In genomic region chr1:46665983-46666382, GRCh38 we compare ENCODE assay signal across 27 cellular contexts. TPM values are rescaled to one million over a fixed set of nuclear protein-coding genes. Genes with fewer than 3 reads are reported as not detected.
DNase-seq lines count a peak whose midpoint lies in the region; ATAC-seq lines count a peak whose summit lies in the region.
"Had no signal": no experiment of that assay in that cellular context is flagged by ENCODE, and none has a peak within 500 bp of the region (broad histone marks: within the 10 kb centered on the region; RNA-seq: fewer than 3 reads in every experiment).

No MANE protein-coding gene starts in this region.

- H3K9me3 Mint-ChIP-seq in stimulated activated naive CD8-positive, alpha-beta T cell treated with anti-CD3 and anti-CD28 coated beads, Interleukin-15, amount 100 ng/mL, for 72 hours, result no peaks in the 10 kb centered on the region
- no peaks in the 10 kb centered on the region for H3K9me3 Mint-ChIP-seq in activated T-helper 1 cell treated with anti-CD3 and anti-CD28 coated beads, Interleukin-12 subunit alpha, Interleukin-12 subunit beta, Interleukin-2, Interleukin-4 antibody, amounts not matched to agents 30 ng/mL and 10 ng/mL and 1 ng/mL, durations not matched to agents 14 hours and 24 hours and 36 hours
- no peaks in the 10 kb centered on the region for H3K9me3 Mint-ChIP-seq in memory B cell
- H3K9me3 Mint-ChIP-seq: dendritic cell treated with granulocyte-macrophage colony-stimulating factor and Interleukin-4, amounts not matched to agents 40 ng/mL and 50 ng/mL, for 4 days; T-helper 2 cell treated with Interferon-gamma antibody and Interleukin-4, amounts not matched to agents 5 μg/mL and 100 μg/mL, for 36 hours had no signal

- ATAC-seq in stimulated activated naive CD8-positive, alpha-beta T cell treated with anti-CD3 and anti-CD28 coated beads, Interleukin-15, amount 100 ng/mL, for 72 hours, result no peak
- ATAC-seq in stimulated activated naive CD8-positive, alpha-beta T cell treated with anti-CD3 and anti-CD28 coated beads, Interleukin-15, Interleukin-2, amounts not matched to agents 100 U/mL and 50 U/mL, for 24 hours, result no peak
- no peak for ATAC-seq in memory B cell (ENCODE audit: low read depth)
- no peak for ATAC-seq in GM21619 (IDR thresholded peaks at IDR 0.05; ENCODE audit: unreplicated experiment)
- ATAC-seq in GM18511 (IDR thresholded peaks at IDR 0.05; ENCODE audit: unreplicated experiment), result no peak
- ATAC-seq: GM12878, K562 had no signal

- H3K27ac Mint-ChIP-seq in stimulated activated naive CD8-positive, alpha-beta T cell treated with anti-CD3 and anti-CD28 coated beads, Interleukin-15, amount 100 ng/mL, for 72 hours, result no peak overlapping the region
- no peak overlapping the region for H3K27ac Mint-ChIP-seq in activated T-helper 1 cell treated with anti-CD3 and anti-CD28 coated beads, Interleukin-12 subunit alpha, Interleukin-12 subunit beta, Interleukin-2, Interleukin-4 antibody, amounts not matched to agents 30 ng/mL and 10 ng/mL and 1 ng/mL, durations not matched to agents 14 hours and 24 hours and 36 hours
- H3K27ac Mint-ChIP-seq in memory B cell, result peak overlapping the region; percentile 14
- H3K27ac Mint-ChIP-seq: dendritic cell treated with granulocyte-macrophage colony-stimulating factor and Interleukin-4, amounts not matched to agents 40 ng/mL and 50 ng/mL, for 4 days had no signal

- peaks cover 16% of the 10 kb centered on the region for H3K4me1 Mint-ChIP-seq in stimulated activated naive CD8-positive, alpha-beta T cell treated with anti-CD3 and anti-CD28 coated beads, Interleukin-15, amount 100 ng/mL, for 72 hours
- peaks cover 25% of the 10 kb centered on the region for H3K4me1 Mint-ChIP-seq in activated T-helper 1 cell treated with anti-CD3 and anti-CD28 coated beads, Interleukin-12 subunit alpha, Interleukin-12 subunit beta, Interleukin-2, Interleukin-4 antibody, amounts not matched to agents 30 ng/mL and 10 ng/mL and 1 ng/mL, durations not matched to agents 14 hours and 24 hours and 36 hours (ENCODE audit: low read depth)
- H3K4me1 Mint-ChIP-seq in memory B cell, result peaks cover 12% of the 10 kb centered on the region

- peak overlapping the region; percentile 6 to 85 for H3K4me3 Mint-ChIP-seq in stimulated activated naive CD8-positive, alpha-beta T cell treated with anti-CD3 and anti-CD28 coated beads, Interleukin-15, amount 100 ng/mL, for 72 hours
- H3K4me3 Mint-ChIP-seq in activated T-helper 1 cell treated with anti-CD3 and anti-CD28 coated beads, Interleukin-12 subunit alpha, Interleukin-12 subunit beta, Interleukin-2, Interleukin-4 antibody, amounts not matched to agents 30 ng/mL and 10 ng/mL and 1 ng/mL, durations not matched to agents 14 hours and 24 hours and 36 hours, result peak overlapping the region; percentile 85
- peak overlapping the region; percentile 67 for H3K4me3 Mint-ChIP-seq in memory B cell
- H3K4me3 Mint-ChIP-seq: dendritic cell treated with granulocyte-macrophage colony-stimulating factor and Interleukin-4, amounts not matched to agents 40 ng/mL and 50 ng/mL, for 4 days had no signal

- intact Hi-C loops in activated T-helper 1 cell treated with anti-CD3 and anti-CD28 coated beads, Interleukin-12 subunit alpha, Interleukin-12 subunit beta, Interleukin-2, Interleukin-4 antibody, amounts not matched to agents 30 ng/mL and 10 ng/mL and 1 ng/mL, durations not matched to agents 14 hours and 24 hours and 36 hours (cut with micrococcal nuclease), result loop anchor here (5.0 kb wide), 2 partner anchors 84 to 134 kb away; no protein-coding TSS in a partner anchor

- no peaks in the 10 kb centered on the region for H3K27me3 Mint-ChIP-seq in stimulated activated naive CD8-positive, alpha-beta T cell treated with anti-CD3 and anti-CD28 coated beads, Interleukin-15, amount 100 ng/mL, for 72 hours
- H3K27me3 Mint-ChIP-seq in activated T-helper 1 cell treated with anti-CD3 and anti-CD28 coated beads, Interleukin-12 subunit alpha, Interleukin-12 subunit beta, Interleukin-2, Interleukin-4 antibody, amounts not matched to agents 30 ng/mL and 10 ng/mL and 1 ng/mL, durations not matched to agents 14 hours and 24 hours and 36 hours (ENCODE audit: insufficient read depth), result no peaks in the 10 kb centered on the region
- no peaks in the 10 kb centered on the region for H3K27me3 Mint-ChIP-seq in memory B cell
- H3K27me3 Mint-ChIP-seq: dendritic cell treated with granulocyte-macrophage colony-stimulating factor and Interleukin-4, amounts not matched to agents 40 ng/mL and 50 ng/mL, for 4 days had no signal

- DNase-seq in stimulated activated naive CD8-positive, alpha-beta T cell treated with anti-CD3 and anti-CD28 coated beads, Interleukin-15, amount 100 ng/mL, for 72 hours, result no peak
- no peak for DNase-seq in stimulated activated naive CD8-positive, alpha-beta T cell treated with anti-CD3 and anti-CD28 coated beads, Interleukin-15, Interleukin-2, amounts not matched to agents 100 U/mL and 50 U/mL, for 24 hours
- DNase-seq in activated T-helper 1 cell treated with anti-CD3 and anti-CD28 coated beads, Interleukin-12 subunit alpha, Interleukin-12 subunit beta, Interleukin-2, Interleukin-4 antibody, amounts not matched to agents 30 ng/mL and 10 ng/mL and 1 ng/mL, durations not matched to agents 14 hours and 24 hours and 36 hours (ENCODE audit: low spot score), result no peak
- DNase-seq in memory B cell (ENCODE audit: low spot score in 2 of 2) (no peak), kidney tubule cell (ENCODE audit: low spot score) (no peak)
- DNase-seq in activated CD8-positive, alpha-beta memory T cell treated with anti-CD3 and anti-CD28 coated beads for 24 hours, result no peak
- DNase-seq: ACHN; activated CD4-positive, alpha-beta T cell treated with anti-CD3 and anti-CD28 coated beads, Interleukin-2, amount 50 U/mL, for 4 hours; activated CD8-positive, alpha-beta memory T cell treated with anti-CD3 and anti-CD28 coated beads, Interleukin-2, amount 50 U/mL, for 4 hours; DND-41; MG63; NCI-H1436; NCI-H446 treated with DMSO at 0.1 percent for 48 hours; SK-N-SH; small intestine; stimulated activated CD4-positive, alpha-beta T cell treated with anti-CD3 and anti-CD28 coated beads, Interleukin-1b, Interleukin-23, amount 100 ng/mL, for 48 hours; substantia nigra had no signal

- H3K36me3 Mint-ChIP-seq in activated T-helper 1 cell treated with anti-CD3 and anti-CD28 coated beads, Interleukin-12 subunit alpha, Interleukin-12 subunit beta, Interleukin-2, Interleukin-4 antibody, amounts not matched to agents 30 ng/mL and 10 ng/mL and 1 ng/mL, durations not matched to agents 14 hours and 24 hours and 36 hours (ENCODE audit: low read depth), result peaks cover 18% of the 10 kb centered on the region
- H3K36me3 Mint-ChIP-seq in memory B cell, result peaks cover 11% of the 10 kb centered on the region

RNA-seq across cellular contexts. Expression of gene ATPAF1, which starts 2.2 kb away (rescaled TPM):
- total RNA-seq in activated T-helper 1 cell treated with anti-CD3 and anti-CD28 coated beads, Interleukin-12 subunit alpha, Interleukin-12 subunit beta, Interleukin-2, Interleukin-4 antibody, amounts not matched to agents 30 ng/mL and 10 ng/mL and 1 ng/mL, durations not matched to agents 14 hours and 24 hours and 36 hours, result 40.9 and 46.3 TPM in 2 replicates

RNA-seq across cellular contexts. Expression of gene TEX38, which starts 5.7 kb away (rescaled TPM):
- total RNA-seq in activated T-helper 1 cell treated with anti-CD3 and anti-CD28 coated beads, Interleukin-12 subunit alpha, Interleukin-12 subunit beta, Interleukin-2, Interleukin-4 antibody, amounts not matched to agents 30 ng/mL and 10 ng/mL and 1 ng/mL, durations not matched to agents 14 hours and 24 hours and 36 hours, result 0.18 TPM in 1 of 2 replicates, not detected in the other
- total RNA-seq: endothelial cell of umbilical vein, GM12878, K562, omental fat pad, renal cortical epithelial cell, urinary bladder had no signal

RNA-seq across cellular contexts. Expression of gene MOB3C, which starts 49.4 kb away (rescaled TPM):
- 16.9 and 17.0 TPM in 2 replicates for total RNA-seq in activated T-helper 1 cell treated with anti-CD3 and anti-CD28 coated beads, Interleukin-12 subunit alpha, Interleukin-12 subunit beta, Interleukin-2, Interleukin-4 antibody, amounts not matched to agents 30 ng/mL and 10 ng/mL and 1 ng/mL, durations not matched to agents 14 hours and 24 hours and 36 hours

RNA-seq across cellular contexts. Expression of gene EFCAB14, which starts 52.9 kb away (rescaled TPM):
- 67.0 and 70.4 TPM in 2 replicates for total RNA-seq in activated T-helper 1 cell treated with anti-CD3 and anti-CD28 coated beads, Interleukin-12 subunit alpha, Interleukin-12 subunit beta, Interleukin-2, Interleukin-4 antibody, amounts not matched to agents 30 ng/mL and 10 ng/mL and 1 ng/mL, durations not matched to agents 14 hours and 24 hours and 36 hours
